20 cellular contexts compared by ENCODE assay signal in the genomic region with DNA sequence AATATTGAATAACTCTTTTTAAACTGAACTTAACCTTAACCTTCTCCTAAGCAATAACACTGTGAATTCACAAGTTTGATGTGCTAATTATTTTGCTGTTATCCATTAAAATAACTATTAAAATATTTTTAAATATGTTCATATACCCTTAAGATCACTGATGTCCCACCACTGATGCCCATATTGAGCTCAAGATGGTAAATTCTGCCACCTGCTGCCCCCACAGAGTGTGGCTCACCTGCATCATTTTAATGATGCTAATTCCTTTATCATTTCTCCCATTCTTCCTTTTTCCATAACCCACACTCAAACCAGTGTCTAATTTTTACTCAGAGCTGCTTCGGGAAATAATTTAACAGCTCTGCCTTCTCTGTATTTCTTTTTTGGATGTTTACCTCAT.
DNase-seq lines count a peak whose midpoint lies in the region; ATAC-seq, FAIRE-seq and TF ChIP-seq lines count a peak whose summit lies in the region.
"Had no signal": no experiment of that assay in that cellular context is flagged by ENCODE, and none has a peak within 500 bp of the region (broad histone marks: within the 10 kb centered on the region; RNA-seq: fewer than 3 reads in every experiment).

No MANE protein-coding gene starts in this region.

- TF ChIP-seq RAD21 in K562 (CRISPR knock-in tag; conservative IDR thresholded peaks at IDR 0.05 in 1 of 2, IDR thresholded peaks at IDR 0.05 in 1 of 2) = no peak

- H3K79me2 ChIP-seq in K562 (ENCODE audit: control insufficient read depth, insufficient read depth, low read length) = no peaks in the 10 kb centered on the region

- no peak overlapping the region for H3K27ac ChIP-seq in CD4-positive, CD25-positive, alpha-beta regulatory T cell (ENCODE audit: insufficient read depth, low read length, poor library complexity, severe bottlenecking)
- H3K27ac ChIP-seq in K562 (ENCODE audit: extremely low read depth, low read depth, low read length) = no peak overlapping the region

- H3K4me2 ChIP-seq in K562 (ENCODE audit: insufficient read depth, low read length) = no peak overlapping the region

- no peaks in the 10 kb centered on the region for H3K36me3 Mint-ChIP-seq in CD4-positive, CD25-positive, alpha-beta regulatory T cell

- no TSS peak for BruUV-seq in K562 (replicated peaks; lab: Mats Ljungman, UMichigan)

- no peak overlapping the region for H3K27ac Mint-ChIP-seq in CD4-positive, CD25-positive, alpha-beta regulatory T cell
- H3K27ac Mint-ChIP-seq: HFFc6 had no signal

- DNase-seq in CD4-positive, CD25-positive, alpha-beta regulatory T cell = peak in 2 of 3 donors; percentile 7 to 30
- DNase-seq in NCI-H69 (lab: John Stamatoyannopoulos, UW) (peak; percentile 13), K562 (ENCODE audit: extremely low read depth in 1 of 4, low spot score in 3 of 4) (no peak), NCI-H1417 treated with DMSO at 0.1 percent for 48 hours (lab: John Stamatoyannopoulos, UW) (no peak)
- DNase-seq: AML-193, HFFc6, NCI-H146, NCI-H2081, NCI-H345, NCI-H526 treated with DMSO at 0.1 percent for 48 hours, SHP77, T-helper 1 cell, T1000 had no signal

- TF ChIP-seq EP300 in K562 (IDR thresholded peaks at IDR 0.05; ENCODE audit: low read length) = no peak

- TF ChIP-seq POLR2A in K562 (conservative IDR thresholded peaks at IDR 0.05) = no peak

- H3K9me3 Mint-ChIP-seq in CD4-positive, CD25-positive, alpha-beta regulatory T cell = no peaks in the 10 kb centered on the region
- H3K9me3 Mint-ChIP-seq: HFFc6 had no signal

- H3K4me1 Mint-ChIP-seq in CD4-positive, CD25-positive, alpha-beta regulatory T cell = no peaks in the 10 kb centered on the region

- no peak overlapping the region for H3K4me3 Mint-ChIP-seq in CD4-positive, CD25-positive, alpha-beta regulatory T cell
- H3K4me3 Mint-ChIP-seq: HFFc6 had no signal

- intact Hi-C loops in K562 (cut with micrococcal nuclease) = no loop called here

- H2AFZ ChIP-seq in K562 (ENCODE audit: low read depth, low read length) = no peak overlapping the region

- H4K20me1 ChIP-seq in K562 (replicated peaks; ENCODE audit: control insufficient read depth, insufficient read depth, low read length) = no peaks in the 10 kb centered on the region

- no peaks in the 10 kb centered on the region for H3K27me3 Mint-ChIP-seq in CD4-positive, CD25-positive, alpha-beta regulatory T cell

- H3K27me3 ChIP-seq in CD4-positive, CD25-positive, alpha-beta regulatory T cell (ENCODE audit: control insufficient read depth, insufficient read depth, low read length) = no peaks in the 10 kb centered on the region
- no peaks in the 10 kb centered on the region for H3K27me3 ChIP-seq in K562 (ENCODE audit: control insufficient read depth in 2 of 2, insufficient read depth in 2 of 2, low read length in 2 of 2)

- CTCF ChIA-PET in K562 (lab: Yijun Ruan, JAX; ENCODE audit: low intra/inter-chr PET ratio) = no interaction called here

- no peak overlapping the region for H3K9ac ChIP-seq in K562 (ENCODE audit: insufficient read depth in 1 of 2, low read depth in 2 of 2, low read length in 2 of 2)

- WGBS in K562 (ENCODE audit: insufficient coverage, low coverage, missing lambda C conversion rate) = 87% methylated on average over 1 of the region's 1 CpG

- in situ Hi-C loops in K562 (cut with MboI) = no loop called here

- no peaks in the 10 kb centered on the region for H3K9me3 ChIP-seq in CD4-positive, CD25-positive, alpha-beta regulatory T cell (ENCODE audit: control insufficient read depth in 2 of 2, low read length in 2 of 2)
- H3K9me3 ChIP-seq in K562 (replicated peaks; ENCODE audit: control insufficient read depth, insufficient read depth, low read depth, low read length) = peaks cover 1% of the 10 kb centered on the region

- H3K36me3 ChIP-seq in CD4-positive, CD25-positive, alpha-beta regulatory T cell (ENCODE audit: control insufficient read depth, insufficient read depth, low read length) = no peaks in the 10 kb centered on the region
- no peaks in the 10 kb centered on the region for H3K36me3 ChIP-seq in K562 (ENCODE audit: control insufficient read depth, insufficient read depth, low read length)

- ATAC-seq in CD4-positive, CD25-positive, alpha-beta regulatory T cell (ENCODE audit: low read depth in 2 of 2) = no peak
- ATAC-seq in K562 (no peak), GM21825 (IDR thresholded peaks at IDR 0.05; ENCODE audit: unreplicated experiment) (no peak), GM19035 (IDR thresholded peaks at IDR 0.05; ENCODE audit: unreplicated experiment) (no peak)
- ATAC-seq: HepG2, SK-N-SH treated with all-trans-retinoic acid at 6 μM for 48 hours had no signal

- FAIRE-seq in K562 (lab: Jason Lieb, UNC) = no peak
- FAIRE-seq: GM18507, HepG2, RCC 7860 had no signal

- H3K9me1 ChIP-seq in K562 (ENCODE audit: control insufficient read depth, insufficient read depth, low read length) = no peaks in the 10 kb centered on the region

- POLR2A ChIA-PET in K562 (lab: Yijun Ruan, JAX) = interaction anchor here (0.7 to 2.4 kb wide), 3 partner anchors 10 to 1311 kb away, joined by 3 to 10 read pairs (median 5); no protein-coding TSS in a partner anchor

- H3K4me1 ChIP-seq in CD4-positive, CD25-positive, alpha-beta regulatory T cell (ENCODE audit: control insufficient read depth, insufficient read depth, low read length, poor library complexity, severe bottlenecking) = no peaks in the 10 kb centered on the region
- peaks cover 3 to 25% of the 10 kb centered on the region in 2 experiments; a peak in 4 of 5 replicates for H3K4me1 ChIP-seq in K562 (replicated peaks in 1 of 2; ENCODE audit: control insufficient read depth in 2 of 2, insufficient read depth in 2 of 2, low read length in 2 of 2)

- 0 out of 3 replicates have a peak, but pooled peaks have one; percentile 11 for TF ChIP-seq CTCF in GM12872 (IDR thresholded peaks at IDR 0.05; ENCODE audit: insufficient read depth, low read depth, low read length)
- peak in 1 of 3 experiments; percentile 21; a peak in 1 of 6 replicates for TF ChIP-seq CTCF in K562 (IDR thresholded peaks at IDR 0.05 in 2 of 3, conservative IDR thresholded peaks at IDR 0.05 in 1 of 3; ENCODE audit: insufficient read depth in 2 of 3, low read depth in 1 of 3, low read length in 3 of 3)

- no peak overlapping the region for H3K4me3 ChIP-seq in CD4-positive, CD25-positive, alpha-beta regulatory T cell (ENCODE audit: low read depth, low read length)
- H3K4me3 ChIP-seq in K562 = no peak overlapping the region

TF ChIP-seq in K562, 482 proteins besides CTCF, POLR2A, EP300 and RAD21:
- TF ChIP-seq ZNF146 (CRISPR knock-in tag; IDR thresholded peaks at IDR 0.05; ENCODE audit: unreplicated experiment) (no peak), ZNF274 (IDR thresholded peaks at IDR 0.05; ENCODE audit: borderline replicate concordance, low read depth, low read length) (0 out of 2 replicates have a peak, but pooled peaks have one; percentile 6)
TF ChIP-seq in K562: peak in this region for 1.

Comparison
In these comparisons a context has a peak if more than half of its experiments do, and no peak if none do; other contexts are left out.
1. DNase-seq: peak in CD4-positive, CD25-positive, alpha-beta regulatory T cell (2 of 3) and NCI-H69 (single experiment); none in K562 (0 of 4) and NCI-H1417 treated with DMSO at 0.1 percent for 48 hours (single experiment).